Comparison of ENCODE assay signal across 10 cellular contexts in genomic region chr1:219928791-219929118, GRCh38. TPM values are rescaled to one million over a fixed set of nuclear protein-coding genes. Genes with fewer than 3 reads are reported as not detected.
A peak's percentile ranks its signal among the peaks of the same experiment; 100 is the strongest.
DNase-seq lines count a peak whose midpoint lies in the region; ATAC-seq and TF ChIP-seq lines count a peak whose summit lies in the region.
"Had no signal": no experiment of that assay in that cellular context is flagged by ENCODE, and none has a peak within 500 bp of the region (broad histone marks: within the 10 kb centered on the region; RNA-seq: fewer than 3 reads in every experiment).

No MANE protein-coding gene starts in this region.

- intact Hi-C loops in mammary epithelial cell (cut with micrococcal nuclease) = no loop called here
- intact Hi-C loops in lower lobe of right lung (cut with DNase I) = no loop called here
- intact Hi-C loops in stomach (cut with DNase I; ENCODE audit: low total_unique reads) = no loop called here

- no peak for TF ChIP-seq EP300 in stomach (IDR thresholded peaks at IDR 0.05)

- peaks cover 0 to 1% of the 10 kb centered on the region in 2 donors for H3K9me3 Mint-ChIP-seq in activated T-cell treated with anti-CD3 and anti-CD28 coated beads, Interleukin-2, amount 50 U/mL, for 72 hours
- H3K9me3 Mint-ChIP-seq: activated CD4-positive, alpha-beta memory T cell treated with anti-CD3 and anti-CD28 coated beads, Interleukin-2, amount 10 ng/mL, durations not matched to agents 7 days and 5 days had no signal

- no peak for DNase-seq in activated T-cell treated with anti-CD3 and anti-CD28 coated beads, Interleukin-2, amount 50 U/mL, for 72 hours
- DNase-seq in activated T-cell treated with anti-CD3 and anti-CD28 coated beads, Interleukin-2, amount 50 U/mL, for 1 hour = no peak
- DNase-seq in mammary epithelial cell = no peak
- no peak for DNase-seq in lower lobe of right lung
- no peak for DNase-seq in stomach
- no peak for DNase-seq in NCI-H1417 treated with DMSO at 0.1 percent for 48 hours (lab: John Stamatoyannopoulos, UW)
- no peak for DNase-seq in effector memory CD4-positive, alpha-beta T cell
- DNase-seq in AML-193 (lab: John Stamatoyannopoulos, UW) = no peak
- DNase-seq: activated CD4-positive, alpha-beta memory T cell treated with anti-CD3 and anti-CD28 coated beads, Interleukin-2, amount 10 ng/mL, durations not matched to agents 7 days and 5 days had no signal

- no peak for TF ChIP-seq POLR2A in stomach (IDR thresholded peaks at IDR 0.05)

- no peak overlapping the region for H3K27ac Mint-ChIP-seq in activated T-cell treated with anti-CD3 and anti-CD28 coated beads, Interleukin-2, amount 50 U/mL, for 72 hours
- H3K27ac Mint-ChIP-seq: activated CD4-positive, alpha-beta memory T cell treated with anti-CD3 and anti-CD28 coated beads, Interleukin-2, amount 10 ng/mL, durations not matched to agents 7 days and 5 days had no signal

- H3K36me3 Mint-ChIP-seq in activated T-cell treated with anti-CD3 and anti-CD28 coated beads, Interleukin-2, amount 50 U/mL, for 72 hours (ENCODE audit: insufficient read depth in 2 of 2) = no peaks in the 10 kb centered on the region

- H3K27ac ChIP-seq in mammary epithelial cell (ENCODE audit: insufficient read depth, low read depth, low read length) = no peak overlapping the region
- H3K27ac ChIP-seq in lower lobe of right lung = no peak overlapping the region
- no peak overlapping the region for H3K27ac ChIP-seq in stomach
- H3K27ac ChIP-seq in effector memory CD4-positive, alpha-beta T cell (ENCODE audit: insufficient read depth, low read length, poor library complexity, severe bottlenecking) = no peak overlapping the region
- H3K27ac ChIP-seq: thyroid gland had no signal

- no peak for TF ChIP-seq CTCF in mammary epithelial cell (conservative IDR thresholded peaks at IDR 0.05 in 1 of 2, IDR thresholded peaks at IDR 0.05 in 1 of 2; ENCODE audit: extremely low read depth in 1 of 2, insufficient read depth in 1 of 2, low read depth in 1 of 2, low read length in 2 of 2)
- no peak for TF ChIP-seq CTCF in lower lobe of right lung (IDR thresholded peaks at IDR 0.05)
- no peak for TF ChIP-seq CTCF in stomach (IDR thresholded peaks at IDR 0.05)

- CTCF ChIA-PET in mammary epithelial cell (lab: Charles Lee; ENCODE audit: low non-redundant PET) = no interaction called here

- H2AFZ ChIP-seq in mammary epithelial cell (ENCODE audit: low read depth, low read length) = peak overlapping the region; percentile 72

- peaks cover 12% of the 10 kb centered on the region for H3K27me3 ChIP-seq in mammary epithelial cell (ENCODE audit: insufficient read depth, low read length)
- peaks cover 34% of the 10 kb centered on the region for H3K27me3 ChIP-seq in lower lobe of right lung (ENCODE audit: low read depth)
- H3K27me3 ChIP-seq in stomach = peaks cover 0 to 64% (median 22%) of the 10 kb centered on the region in 3 donors
- H3K27me3 ChIP-seq in effector memory CD4-positive, alpha-beta T cell (replicated peaks; ENCODE audit: control insufficient read depth, insufficient read depth, low read length, poor library complexity, severe bottlenecking) = peaks cover 10% of the 10 kb centered on the region
- H3K27me3 ChIP-seq: thyroid gland had no signal

- H4K20me1 ChIP-seq in mammary epithelial cell (ENCODE audit: insufficient read depth, low read length) = no peaks in the 10 kb centered on the region

- dilution Hi-C loops in mammary epithelial cell (cut with HindIII; ENCODE audit: low sequenced_read_pairs) = no loop called here

- H3K79me2 ChIP-seq in mammary epithelial cell (ENCODE audit: insufficient read depth, low read length) = no peaks in the 10 kb centered on the region

- H3K36me3 ChIP-seq in mammary epithelial cell (ENCODE audit: insufficient read depth, low read length) (no peaks in the 10 kb centered on the region), lower lobe of right lung (no peaks in the 10 kb centered on the region), stomach (no peaks in the 10 kb centered on the region)
- no peaks in the 10 kb centered on the region for H3K36me3 ChIP-seq in effector memory CD4-positive, alpha-beta T cell (ENCODE audit: control insufficient read depth, insufficient read depth, low read length)
- H3K36me3 ChIP-seq: thyroid gland had no signal

- peaks cover 4% of the 10 kb centered on the region for H3K4me1 Mint-ChIP-seq in activated T-cell treated with anti-CD3 and anti-CD28 coated beads, Interleukin-2, amount 50 U/mL, for 72 hours (ENCODE audit: low read depth)

- WGBS in mammary epithelial cell (ENCODE audit: low coverage, missing lambda C conversion rate) = 51% methylated on average over 12 of the region's 13 CpGs
- WGBS in stomach, 5 donors = 33 to 55% (median 39%) methylated on average over 7 to 13 of the region's 13 CpGs

- no TSS peak for BruUV-seq in mammary epithelial cell (replicated peaks; lab: Mats Ljungman, UMichigan)

- no peaks in the 10 kb centered on the region for H3K9me3 ChIP-seq in mammary epithelial cell (replicated peaks; ENCODE audit: insufficient read depth, low read length)
- no peaks in the 10 kb centered on the region for H3K9me3 ChIP-seq in lower lobe of right lung
- H3K9me3 ChIP-seq in stomach = no peaks in the 10 kb centered on the region
- H3K9me3 ChIP-seq in effector memory CD4-positive, alpha-beta T cell (ENCODE audit: control insufficient read depth, low read length) = no peaks in the 10 kb centered on the region
- H3K9me3 ChIP-seq: thyroid gland had no signal

- H3K9ac ChIP-seq in mammary epithelial cell (ENCODE audit: insufficient read depth, low read length) = no peak overlapping the region

- in situ Hi-C loops in mammary epithelial cell (cut with MboI; ENCODE audit: low sequenced_read_pairs in 2 of 2) = no loop called here

- peak overlapping the region; percentile 71 to 75 for H3K4me3 Mint-ChIP-seq in activated T-cell treated with anti-CD3 and anti-CD28 coated beads, Interleukin-2, amount 50 U/mL, for 72 hours

- H3K4me1 ChIP-seq in mammary epithelial cell (ENCODE audit: insufficient read depth, low read length) = peaks cover 11% of the 10 kb centered on the region
- H3K4me1 ChIP-seq in lower lobe of right lung = peaks cover 11% of the 10 kb centered on the region
- peaks cover 11 to 13% (median 12%) of the 10 kb centered on the region in 4 donors for H3K4me1 ChIP-seq in stomach
- no peaks in the 10 kb centered on the region for H3K4me1 ChIP-seq in effector memory CD4-positive, alpha-beta T cell (ENCODE audit: control insufficient read depth, insufficient read depth, low read length, poor library complexity, severe bottlenecking)

- H3K27me3 Mint-ChIP-seq in activated T-cell treated with anti-CD3 and anti-CD28 coated beads, Interleukin-2, amount 50 U/mL, for 72 hours (ENCODE audit: low read depth) = peaks cover 57% of the 10 kb centered on the region

- ATAC-seq in activated T-cell treated with anti-CD3 and anti-CD28 coated beads, Interleukin-2, amount 50 U/mL, for 72 hours (replicated peaks in 1 of 2) = peak in 1 of 2 donors; percentile 9
- ATAC-seq in lower lobe of right lung = peak in 1 of 2 donors; percentile 12

- H3K4me2 ChIP-seq in mammary epithelial cell (ENCODE audit: insufficient read depth, low read depth, low read length) = peak overlapping the region; percentile 96

- H3K4me3 ChIP-seq in mammary epithelial cell (replicated peaks in 1 of 3; ENCODE audit: insufficient read depth in 1 of 3, low read depth in 2 of 3, low read length in 3 of 3) = no peak overlapping the region
- H3K4me3 ChIP-seq in lower lobe of right lung = peak overlapping the region; percentile 37
- H3K4me3 ChIP-seq in stomach = peak overlapping the region; percentile 38 to 54 (median 44)
- H3K4me3 ChIP-seq in effector memory CD4-positive, alpha-beta T cell (ENCODE audit: insufficient read depth, low read depth, low read length, poor library complexity, severe bottlenecking) = no peak overlapping the region

RNA-seq across cellular contexts. Expression of gene SLC30A10, which starts 0.4 kb away (rescaled TPM):
- not detected for total RNA-seq in activated T-cell treated with anti-CD3 and anti-CD28 coated beads, Interleukin-2, amount 50 U/mL, for 72 hours
- total RNA-seq in mammary epithelial cell (not detected), lower lobe of right lung (not detected), stomach (under 1 TPM in 1 of 5 donors, not detected in 4; 0.92 TPM)
- polyA plus RNA-seq in mammary epithelial cell (not detected), stomach (not detected)
- not detected for polyA minus RNA-seq in mammary epithelial cell
- total RNA-seq: activated CD4-positive, alpha-beta memory T cell treated with anti-CD3 and anti-CD28 coated beads, Interleukin-2, amount 10 ng/mL, durations not matched to agents 7 days and 5 days had no signal

Comparison
In these comparisons a context has a peak if more than half of its experiments do, and no peak if none do; other contexts are left out.
1. H3K4me3 ChIP-seq: peak in lower lobe of right lung (single experiment) and stomach (4 of 4); none in mammary epithelial cell (0 of 3) and effector memory CD4-positive, alpha-beta T cell (single experiment).